28 cellular contexts compared by ENCODE assay signal in the genomic region with DNA sequence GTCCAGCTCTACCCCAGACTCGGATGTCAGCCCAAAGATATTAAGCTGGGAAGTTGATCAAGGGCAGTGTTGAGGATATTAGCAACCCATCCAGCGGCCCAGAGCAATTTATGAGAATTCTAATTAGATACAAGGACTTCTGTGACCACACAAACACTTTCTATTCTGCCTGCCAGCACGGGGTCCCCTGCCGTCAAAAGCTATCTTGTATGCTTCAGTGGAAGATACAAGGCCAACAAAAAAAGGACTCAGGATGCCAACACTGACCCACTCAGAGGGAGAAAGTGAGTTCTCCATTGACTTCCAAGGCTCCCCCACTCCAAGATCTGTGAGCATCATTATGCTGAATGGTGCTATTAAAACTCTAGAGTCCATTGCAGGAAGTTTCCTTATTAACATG.
"Had no signal": no experiment of that assay in that cellular context is flagged by ENCODE, and none has a peak within 500 bp of the region (broad histone marks: within the 10 kb centered on the region; RNA-seq: fewer than 3 reads in every experiment).

No MANE protein-coding gene starts in this region.

- H3K9me3 ChIP-seq: ascending aorta, breast epithelium, esophagus squamous epithelium, gastroesophageal sphincter had no signal

- DNase-seq: activated CD4-positive, alpha-beta memory T cell treated with anti-CD3 and anti-CD28 coated beads for 36 hours; activated CD4-positive, alpha-beta T cell treated with anti-CD3 and anti-CD28 coated beads for 36 hours; activated CD4-positive, alpha-beta T cell treated with anti-CD3 and anti-CD28 coated beads, Interleukin-2, amount 10 ng/mL, durations not matched to agents 24 days and 14 days; activated CD4-positive, CD25-positive, alpha-beta regulatory T cell; activated CD4-positive, CD25-positive, alpha-beta regulatory T cell treated with anti-CD3 and anti-CD28 coated beads, Interleukin-2, amount 50 U/mL, for 72 hours; activated CD8-positive, alpha-beta memory T cell treated with anti-CD3 and anti-CD28 coated beads, Interleukin-2, amount 10 ng/mL, durations not matched to agents 7 days and 5 days; activated CD8-positive, alpha-beta memory T cell treated with anti-CD3 and anti-CD28 coated beads, Interleukin-2, amount 50 U/mL, for 4 hours; activated CD8-positive, alpha-beta T cell treated with anti-CD3 and anti-CD28 coated beads, Interleukin-2, amount 10 ng/mL, durations not matched to agents 7 days and 5 days; activated gamma-delta T cell; activated naive CD4-positive, alpha-beta T cell; activated naive CD4-positive, alpha-beta T cell treated with anti-CD3 and anti-CD28 coated beads, Interleukin-2, amount 10 ng/mL, durations not matched to agents 7 days and 5 days; activated naive CD8-positive, alpha-beta T cell treated with anti-CD3 and anti-CD28 coated beads, Interleukin-2, amount 10 ng/mL, durations not matched to agents 7 days and 5 days; activated T-cell treated with anti-CD3 and anti-CD28 coated beads, Interleukin-2, amount 50 U/mL, for 1 hour; activated T-cell treated with anti-CD3 and anti-CD28 coated beads, Interleukin-2, amount 50 U/mL, for 48 hours; central memory CD4-positive, alpha-beta T cell; cortex of kidney; dermis blood vessel endothelial cell; effector CD4-positive, alpha-beta T cell; effector memory CD8-positive, alpha-beta T cell; esophagus squamous epithelium; foreskin melanocyte; T-helper 2 cell had no signal

- H3K27me3 ChIP-seq: ascending aorta, breast epithelium, cardiac muscle cell, esophagus squamous epithelium, gastroesophageal sphincter had no signal

- H3K4me3 ChIP-seq: ascending aorta, breast epithelium, cardiac muscle cell, esophagus squamous epithelium, gastroesophageal sphincter had no signal

- H3K4me1 ChIP-seq: ascending aorta, breast epithelium, esophagus squamous epithelium, gastroesophageal sphincter had no signal

- ATAC-seq: activated CD4-positive, alpha-beta T cell treated with anti-CD3 and anti-CD28 coated beads for 36 hours; activated CD8-positive, alpha-beta memory T cell treated with anti-CD3 and anti-CD28 coated beads, Interleukin-2, amount 10 ng/mL, durations not matched to agents 7 days and 5 days; activated CD8-positive, alpha-beta T cell treated with anti-CD3 and anti-CD28 coated beads, Interleukin-2, amount 10 ng/mL, durations not matched to agents 7 days and 5 days; activated naive CD4-positive, alpha-beta T cell treated with anti-CD3 and anti-CD28 coated beads, Interleukin-2, amount 50 U/mL, for 72 hours; effector memory CD8-positive, alpha-beta T cell; gastroesophageal sphincter had no signal

- H3K27ac ChIP-seq: ascending aorta, breast epithelium, cardiac muscle cell, epithelial cell of prostate, esophagus squamous epithelium, gastroesophageal sphincter had no signal

- H3K36me3 ChIP-seq: ascending aorta, breast epithelium, cardiac muscle cell, esophagus squamous epithelium, gastroesophageal sphincter had no signal
